Comparison of ENCODE assay signal across 15 cellular contexts in the genomic region with DNA sequence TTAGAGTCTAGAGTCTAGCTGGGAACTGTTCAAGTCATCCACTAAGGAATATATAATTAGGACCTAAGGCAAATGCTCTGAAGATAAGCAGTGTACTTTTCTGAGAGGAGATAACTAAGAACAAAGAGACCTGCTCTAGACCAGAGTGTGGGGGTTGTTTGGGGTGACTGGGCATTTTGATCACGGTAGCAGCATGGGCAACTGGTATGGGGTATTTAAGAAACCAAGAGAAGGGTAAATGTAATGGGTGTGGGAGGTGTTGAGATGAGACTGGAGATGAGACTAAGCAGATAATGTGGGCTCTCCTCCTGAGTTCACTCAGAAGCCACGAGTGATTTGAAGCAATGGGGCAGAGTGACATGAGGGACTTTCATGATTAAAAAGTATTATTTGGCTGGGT.
A peak's percentile ranks its signal among the peaks of the same experiment; 100 is the strongest.
DNase-seq lines count a peak whose midpoint lies in the region; ATAC-seq and TF ChIP-seq lines count a peak whose summit lies in the region.
"Had no signal": no experiment of that assay in that cellular context is flagged by ENCODE, and none has a peak within 500 bp of the region (broad histone marks: within the 10 kb centered on the region; RNA-seq: fewer than 3 reads in every experiment).

No MANE protein-coding gene starts in this region.

- H3K27me3 Mint-ChIP-seq in activated CD8-positive, alpha-beta T cell treated with anti-CD3 and anti-CD28 coated beads for 36 hours: no peaks in the 10 kb centered on the region
- H3K27me3 Mint-ChIP-seq in activated CD8-positive, alpha-beta T cell treated with anti-CD3 and anti-CD28 coated beads, Interleukin-2, amount 10 ng/mL, durations not matched to agents 7 days and 5 days (ENCODE audit: low read depth): no peaks in the 10 kb centered on the region
- H3K27me3 Mint-ChIP-seq in stimulated activated naive CD8-positive, alpha-beta T cell treated with anti-CD3 and anti-CD28 coated beads, Interleukin-15, amount 100 ng/mL, for 72 hours: no peaks in the 10 kb centered on the region
- peaks cover 8% of the 10 kb centered on the region for H3K27me3 Mint-ChIP-seq in nephron progenitor cell (ENCODE audit: low read depth, poor library complexity)

- no peaks in the 10 kb centered on the region for H3K9me3 Mint-ChIP-seq in activated CD8-positive, alpha-beta T cell treated with anti-CD3 and anti-CD28 coated beads for 36 hours
- peaks cover 5% of the 10 kb centered on the region for H3K9me3 Mint-ChIP-seq in activated CD8-positive, alpha-beta T cell treated with anti-CD3 and anti-CD28 coated beads, Interleukin-2, amount 10 ng/mL, durations not matched to agents 7 days and 5 days (ENCODE audit: insufficient read depth)
- H3K9me3 Mint-ChIP-seq in stimulated activated naive CD8-positive, alpha-beta T cell treated with anti-CD3 and anti-CD28 coated beads, Interleukin-15, amount 100 ng/mL, for 72 hours: peaks cover 0 to 4% of the 10 kb centered on the region in 2 donors
- H3K9me3 Mint-ChIP-seq in nephron progenitor cell: no peaks in the 10 kb centered on the region
- H3K9me3 Mint-ChIP-seq: H9 had no signal

- POLR2A ChIA-PET in activated CD8-positive, alpha-beta T cell treated with anti-CD3 and anti-CD28 coated beads for 36 hours (lab: Charles Lee): interaction anchor here (0.7 kb wide), 1 partner anchor 121 kb away, joined by 4 read pairs; no protein-coding TSS in a partner anchor
- POLR2A ChIA-PET in activated CD8-positive, alpha-beta T cell treated with anti-CD3 and anti-CD28 coated beads, Interleukin-2, amount 10 ng/mL, durations not matched to agents 7 days and 5 days (lab: Charles Lee): no interaction called here

- H3K4me3 Mint-ChIP-seq in activated CD8-positive, alpha-beta T cell treated with anti-CD3 and anti-CD28 coated beads for 36 hours: no peak overlapping the region
- H3K4me3 Mint-ChIP-seq in activated CD8-positive, alpha-beta T cell treated with anti-CD3 and anti-CD28 coated beads, Interleukin-2, amount 10 ng/mL, durations not matched to agents 7 days and 5 days: no peak overlapping the region
- H3K4me3 Mint-ChIP-seq in stimulated activated naive CD8-positive, alpha-beta T cell treated with anti-CD3 and anti-CD28 coated beads, Interleukin-15, amount 100 ng/mL, for 72 hours: no peak overlapping the region
- H3K4me3 Mint-ChIP-seq in nephron progenitor cell: no peak overlapping the region
- H3K4me3 Mint-ChIP-seq: CD8-positive, alpha-beta memory T cell; H9 had no signal

- no peak overlapping the region for H3K27ac Mint-ChIP-seq in activated CD8-positive, alpha-beta T cell treated with anti-CD3 and anti-CD28 coated beads for 36 hours
- H3K27ac Mint-ChIP-seq in activated CD8-positive, alpha-beta T cell treated with anti-CD3 and anti-CD28 coated beads, Interleukin-2, amount 10 ng/mL, durations not matched to agents 7 days and 5 days: no peak overlapping the region
- H3K27ac Mint-ChIP-seq in stimulated activated naive CD8-positive, alpha-beta T cell treated with anti-CD3 and anti-CD28 coated beads, Interleukin-15, amount 100 ng/mL, for 72 hours: no peak overlapping the region
- peak overlapping the region; percentile 12 for H3K27ac Mint-ChIP-seq in nephron progenitor cell
- H3K27ac Mint-ChIP-seq: CD8-positive, alpha-beta memory T cell; H9 had no signal

- CTCF ChIA-PET in activated CD8-positive, alpha-beta T cell treated with anti-CD3 and anti-CD28 coated beads for 36 hours (lab: Charles Lee): no interaction called here
- CTCF ChIA-PET in activated CD8-positive, alpha-beta T cell treated with anti-CD3 and anti-CD28 coated beads, Interleukin-2, amount 10 ng/mL, durations not matched to agents 7 days and 5 days (lab: Charles Lee): no interaction called here

- H3K4me1 Mint-ChIP-seq in activated CD8-positive, alpha-beta T cell treated with anti-CD3 and anti-CD28 coated beads for 36 hours (ENCODE audit: low read depth): peaks cover 6% of the 10 kb centered on the region
- H3K4me1 Mint-ChIP-seq in activated CD8-positive, alpha-beta T cell treated with anti-CD3 and anti-CD28 coated beads, Interleukin-2, amount 10 ng/mL, durations not matched to agents 7 days and 5 days (ENCODE audit: low read depth): no peaks in the 10 kb centered on the region
- no peaks in the 10 kb centered on the region for H3K4me1 Mint-ChIP-seq in stimulated activated naive CD8-positive, alpha-beta T cell treated with anti-CD3 and anti-CD28 coated beads, Interleukin-15, amount 100 ng/mL, for 72 hours
- H3K4me1 Mint-ChIP-seq in nephron progenitor cell: peaks cover 10% of the 10 kb centered on the region
- H3K4me1 Mint-ChIP-seq: CD8-positive, alpha-beta memory T cell; H9 had no signal

- peak; percentile 66 for ATAC-seq in activated CD8-positive, alpha-beta T cell treated with anti-CD3 and anti-CD28 coated beads for 36 hours
- no peak for ATAC-seq in activated CD8-positive, alpha-beta T cell treated with anti-CD3 and anti-CD28 coated beads, Interleukin-2, amount 10 ng/mL, durations not matched to agents 7 days and 5 days
- ATAC-seq in stimulated activated naive CD8-positive, alpha-beta T cell treated with anti-CD3 and anti-CD28 coated beads, Interleukin-15, Interleukin-2, amounts not matched to agents 100 U/mL and 50 U/mL, for 24 hours: peak; percentile 90
- ATAC-seq in stimulated activated naive CD8-positive, alpha-beta T cell treated with anti-CD3 and anti-CD28 coated beads, Interleukin-15, amount 100 ng/mL, for 72 hours: no peak
- ATAC-seq in HG03469 (IDR thresholded peaks at IDR 0.05; ENCODE audit: unreplicated experiment): no peak

- intact Hi-C loops in activated CD8-positive, alpha-beta T cell treated with anti-CD3 and anti-CD28 coated beads for 36 hours (cut with micrococcal nuclease): no loop called here

- no peaks in the 10 kb centered on the region for H3K36me3 Mint-ChIP-seq in activated CD8-positive, alpha-beta T cell treated with anti-CD3 and anti-CD28 coated beads for 36 hours (ENCODE audit: low read depth)
- no peaks in the 10 kb centered on the region for H3K36me3 Mint-ChIP-seq in activated CD8-positive, alpha-beta T cell treated with anti-CD3 and anti-CD28 coated beads, Interleukin-2, amount 10 ng/mL, durations not matched to agents 7 days and 5 days (ENCODE audit: low read depth)
- H3K36me3 Mint-ChIP-seq in nephron progenitor cell (ENCODE audit: low read depth): no peaks in the 10 kb centered on the region
- H3K36me3 Mint-ChIP-seq: CD8-positive, alpha-beta memory T cell had no signal

- peak; percentile 35 for DNase-seq in activated CD8-positive, alpha-beta T cell treated with anti-CD3 and anti-CD28 coated beads for 36 hours
- DNase-seq in activated CD8-positive, alpha-beta T cell treated with anti-CD3 and anti-CD28 coated beads, Interleukin-2, amount 10 ng/mL, durations not matched to agents 7 days and 5 days: no peak
- no peak for DNase-seq in stimulated activated naive CD8-positive, alpha-beta T cell treated with anti-CD3 and anti-CD28 coated beads, Interleukin-15, Interleukin-2, amounts not matched to agents 100 U/mL and 50 U/mL, for 24 hours
- DNase-seq in stimulated activated naive CD8-positive, alpha-beta T cell treated with anti-CD3 and anti-CD28 coated beads, Interleukin-15, amount 100 ng/mL, for 72 hours: no peak
- DNase-seq in nephron progenitor cell (no peak), kidney glomerular epithelial cell (lab: John Stamatoyannopoulos, UW) (no peak)
- DNase-seq: 8988T; AML-193; Caco-2; CD8-positive, alpha-beta memory T cell; DND-41; GDM1; GOT3; H9 had no signal

- no peak for TF ChIP-seq CTCF in activated CD8-positive, alpha-beta T cell treated with anti-CD3 and anti-CD28 coated beads for 36 hours (IDR thresholded peaks at IDR 0.05)
- no peak for TF ChIP-seq CTCF in nephron progenitor cell (IDR thresholded peaks at IDR 0.05)

Comparison
In these comparisons a context has a peak if more than half of its experiments do, and no peak if none do; other contexts are left out.
1. ATAC-seq: peak in activated CD8-positive, alpha-beta T cell treated with anti-CD3 and anti-CD28 coated beads for 36 hours (single experiment) and stimulated activated naive CD8-positive, alpha-beta T cell treated with anti-CD3 and anti-CD28 coated beads, Interleukin-15, Interleukin-2, amounts not matched to agents 100 U/mL and 50 U/mL, for 24 hours (single experiment); none in activated CD8-positive, alpha-beta T cell treated with anti-CD3 and anti-CD28 coated beads, Interleukin-2, amount 10 ng/mL, durations not matched to agents 7 days and 5 days (single experiment), stimulated activated naive CD8-positive, alpha-beta T cell treated with anti-CD3 and anti-CD28 coated beads, Interleukin-15, amount 100 ng/mL, for 72 hours (single experiment) and HG03469 (single experiment).